ENCODE assay signal across 8 cellular contexts in genomic region chr17:3048727-3049471, GRCh38. TPM values are rescaled to one million over a fixed set of nuclear protein-coding genes. Genes with fewer than 3 reads are reported as not detected.
DNase-seq lines count a peak whose midpoint lies in the region; ATAC-seq and TF ChIP-seq lines count a peak whose summit lies in the region.

No MANE protein-coding gene starts in this region.

- H3K4me1 ChIP-seq in adrenal gland (replicated peaks in 1 of 2) (no peaks in the 10 kb centered on the region), upper lobe of left lung (peaks cover 0 to 6% (median 5%) of the 10 kb centered on the region in 4 donors)

- H3K36me3 ChIP-seq in adrenal gland (replicated peaks in 1 of 2), result no peaks in the 10 kb centered on the region
- no peaks in the 10 kb centered on the region for H3K36me3 ChIP-seq in upper lobe of left lung

- intact Hi-C loops in adrenal gland (cut with DNase I) (no loop called here), left cardiac atrium (cut with DNase I) (loop anchor here in 1 of 2 donors (10.0 kb wide), 1 partner anchor 596 kb away; no protein-coding TSS in a partner anchor), posterior cingulate gyrus (cut with DNase I) (loop anchor here (5.0 kb wide), 1 partner anchor 588 kb away; the partner anchor contains the start of genes CTNS and SHPK)

- TF ChIP-seq EP300 in upper lobe of left lung (IDR thresholded peaks at IDR 0.05), result no peak

- H3K9me3 ChIP-seq in adrenal gland (replicated peaks in 1 of 3), result no peaks in the 10 kb centered on the region
- H3K9me3 ChIP-seq in upper lobe of left lung, result peaks cover 0 to 8% (median 5%) of the 10 kb centered on the region in 4 donors

- peak overlapping the region in 2 of 5 donors; percentile 38 to 61 for H3K27ac ChIP-seq in adrenal gland
- peak overlapping the region; percentile 37 to 80 (median 73) for H3K27ac ChIP-seq in upper lobe of left lung

- peak in 1 of 2 donors; percentile 31 for TF ChIP-seq POLR2A in adrenal gland (IDR thresholded peaks at IDR 0.05)
- TF ChIP-seq POLR2A in upper lobe of left lung (IDR thresholded peaks at IDR 0.05), result peak in 1 of 4 donors; percentile 66

- WGBS in adrenal gland, 4 donors, result 1% methylated on average over 17 to 50 of the region's 50 CpGs
- 1% methylated on average over 16 to 38 of the region's 50 CpGs for WGBS in upper lobe of left lung, 2 donors

- ATAC-seq in HG02642 (IDR thresholded peaks at IDR 0.05; ENCODE audit: poor library complexity, unreplicated experiment) (peak; percentile 95), left cardiac atrium (peak; percentile 99 to 100), upper lobe of left lung (ENCODE audit: low FRiP score in 2 of 2) (peak; percentile 99 to 100)

- H3K27me3 ChIP-seq in adrenal gland, result no peaks in the 10 kb centered on the region
- no peaks in the 10 kb centered on the region for H3K27me3 ChIP-seq in upper lobe of left lung

- DNase-seq in GM10266 (ENCODE audit: extremely low spot score), result peak; percentile 69
- DNase-seq in NCI-H1105 treated with DMSO at 0.1 percent for 48 hours (lab: John Stamatoyannopoulos, UW), result peak; percentile 88
- DNase-seq in SW480 (ENCODE audit: low spot score), result peak; percentile 97
- peak; percentile 94 to 98 (median 95) for DNase-seq in adrenal gland
- DNase-seq in left cardiac atrium, result peak; percentile 96
- DNase-seq in posterior cingulate gyrus, result peak; percentile 95 to 100 (median 98)
- peak; percentile 94 to 97 for DNase-seq in upper lobe of left lung

- H3K4me3 ChIP-seq in adrenal gland (peak overlapping the region; percentile 50 to 70 (median 62)), upper lobe of left lung (peak overlapping the region; percentile 25 to 78 (median 62))

- peak; percentile 74 for TF ChIP-seq CTCF in GM10266 (IDR thresholded peaks at IDR 0.05; ENCODE audit: control insufficient read depth, insufficient read depth, low read depth, missing control alignments)
- TF ChIP-seq CTCF in adrenal gland (IDR thresholded peaks at IDR 0.05), result peak; percentile 45 to 81 (median 66)
- peak; percentile 40 to 93 (median 69) for TF ChIP-seq CTCF in upper lobe of left lung (IDR thresholded peaks at IDR 0.05)

RNA-seq across cellular contexts. Expression of gene OR1D5, which starts 14.5 kb away (rescaled TPM):
- total RNA-seq in adrenal gland (not detected), left cardiac atrium (not detected), upper lobe of left lung (not detected)
- polyA plus RNA-seq in adrenal gland, result not detected

RNA-seq across cellular contexts. Expression of gene OR1D2, which starts 55.3 kb away (rescaled TPM):
- total RNA-seq in adrenal gland (not detected), left cardiac atrium (not detected), upper lobe of left lung (not detected)
- not detected for polyA plus RNA-seq in adrenal gland
